Comparison of ENCODE assay signal across 27 cellular contexts in genomic region chr1:38790422-38791212, GRCh38.
"Had no signal": no experiment of that assay in that cellular context is flagged by ENCODE, and none has a peak within 500 bp of the region (broad histone marks: within the 10 kb centered on the region; RNA-seq: fewer than 3 reads in every experiment).

No MANE protein-coding gene starts in this region.

- ATAC-seq: foreskin keratinocyte; gastroesophageal sphincter; heart left ventricle; left lobe of liver; naive thymus-derived CD4-positive, alpha-beta T cell; sciatic nerve; stimulated activated naive CD8-positive, alpha-beta T cell treated with anti-CD3 and anti-CD28 coated beads, Interleukin-15, amount 100 ng/mL, for 72 hours; upper lobe of right lung had no signal

- H3K4me1 ChIP-seq: esophagus muscularis mucosa, foreskin keratinocyte, gastroesophageal sphincter, heart left ventricle, parathyroid adenoma, suprapubic skin, transverse colon, upper lobe of right lung had no signal

- H3K27ac ChIP-seq: esophagus muscularis mucosa, foreskin keratinocyte, gastroesophageal sphincter, heart left ventricle, hepatocyte, neural progenitor cell, parathyroid adenoma, suprapubic skin, transverse colon, upper lobe of right lung had no signal

- DNase-seq: effector CD8-positive, alpha-beta T cell; heart left ventricle; kidney; mesenchymal stem cell; midbrain; naive thymus-derived CD4-positive, alpha-beta T cell; stimulated activated CD4-positive, alpha-beta T cell treated with anti-CD3 and anti-CD28 coated beads, Interleukin-12 subunit alpha, Interleukin-12 subunit beta, amount 100 ng/mL, for 4 hours; stimulated activated CD4-positive, alpha-beta T cell treated with anti-CD3 and anti-CD28 coated beads, Interleukin-1b, Interleukin-23, amount 100 ng/mL, for 48 hours; stimulated activated CD4-positive, alpha-beta T cell treated with anti-CD3 and anti-CD28 coated beads, Interleukin-4, amount 100 ng/mL, for 1 hour; stimulated activated CD8-positive, alpha-beta memory T cell treated with anti-CD3 and anti-CD28 coated beads, Interleukin-4, amount 100 ng/mL, for 48 hours; stimulated activated naive CD4-positive, alpha-beta T cell; stimulated activated naive CD8-positive, alpha-beta T cell treated with anti-CD3 and anti-CD28 coated beads, Interleukin-15, amount 100 ng/mL, for 72 hours; transverse colon; upper lobe of right lung had no signal

- H3K79me2 ChIP-seq: hepatocyte, parathyroid adenoma had no signal

- H2AFZ ChIP-seq: hepatocyte, neural progenitor cell, parathyroid adenoma had no signal

- H3K36me3 ChIP-seq: esophagus muscularis mucosa, gastroesophageal sphincter, heart left ventricle, neural progenitor cell, suprapubic skin, transverse colon, upper lobe of right lung had no signal

- H3K4me3 ChIP-seq: esophagus muscularis mucosa, gastroesophageal sphincter, heart left ventricle, hepatocyte, lung, neural progenitor cell, smooth muscle cell, suprapubic skin, transverse colon, upper lobe of right lung had no signal

- H3K9ac ChIP-seq: neural progenitor cell, parathyroid adenoma had no signal

- FAIRE-seq: colon, endothelial cell of umbilical vein, kidney had no signal

- H3K27me3 ChIP-seq: neural progenitor cell had no signal

- H3K4me2 ChIP-seq: hepatocyte, neural progenitor cell, smooth muscle cell had no signal
